19 cellular contexts compared by ENCODE assay signal in the genomic region with DNA sequence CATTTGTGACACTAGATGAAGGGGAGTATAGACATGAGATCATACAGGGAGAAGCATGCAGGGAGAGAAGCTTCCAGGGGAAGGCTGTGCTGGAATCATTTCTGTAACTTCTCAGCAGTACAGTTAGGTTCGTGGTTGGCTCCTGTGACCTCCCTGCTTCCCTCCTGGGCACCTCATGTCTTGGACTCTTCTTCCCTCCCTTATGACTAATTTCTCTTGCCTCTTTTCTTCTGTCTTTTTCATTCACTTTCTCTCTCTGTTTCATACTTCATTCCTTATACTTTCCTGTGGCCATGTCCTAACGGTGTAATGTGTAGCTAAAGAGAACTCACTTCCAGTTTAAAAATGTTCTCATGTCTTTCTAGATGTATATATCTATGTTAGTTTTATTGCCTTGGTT. TPM values are rescaled to one million over a fixed set of nuclear protein-coding genes. Genes with fewer than 3 reads are reported as not detected.
DNase-seq lines count a peak whose midpoint lies in the region; ATAC-seq and TF ChIP-seq lines count a peak whose summit lies in the region.
"Had no signal": no experiment of that assay in that cellular context is flagged by ENCODE, and none has a peak within 500 bp of the region (broad histone marks: within the 10 kb centered on the region; RNA-seq: fewer than 3 reads in every experiment).

No MANE protein-coding gene starts in this region.

- H3K4me3 Mint-ChIP-seq in CD4-positive, alpha-beta memory T cell: peak overlapping the region in 2 of 8 donors; percentile 11 to 21
- H3K4me3 Mint-ChIP-seq in GM23338: no peak overlapping the region
- H3K4me3 Mint-ChIP-seq in activated T-helper 1 cell treated with anti-CD3 and anti-CD28 coated beads, Interleukin-12 subunit alpha, Interleukin-12 subunit beta, Interleukin-2, Interleukin-4 antibody, amounts not matched to agents 30 ng/mL and 10 ng/mL and 1 ng/mL, durations not matched to agents 14 hours and 24 hours and 36 hours: peak overlapping the region; percentile 19

- H3K27me3 ChIP-seq in CD4-positive, alpha-beta memory T cell (ENCODE audit: insufficient read depth, low read length): no peaks in the 10 kb centered on the region
- no peaks in the 10 kb centered on the region for H3K27me3 ChIP-seq in GM23338 (ENCODE audit: insufficient read depth)
- H3K27me3 ChIP-seq: hepatocyte, right atrium auricular region, tibial nerve had no signal

- ATAC-seq in GM23338: no peak
- no peak for ATAC-seq in HG02623 (IDR thresholded peaks at IDR 0.05; ENCODE audit: unreplicated experiment)
- ATAC-seq: Right ventricle myocardium inferior had no signal

- peak overlapping the region in 6 of 7 donors; percentile 65 to 96 (median 84) for H3K27ac Mint-ChIP-seq in CD4-positive, alpha-beta memory T cell
- no peak overlapping the region for H3K27ac Mint-ChIP-seq in GM23338
- H3K27ac Mint-ChIP-seq in activated T-helper 1 cell treated with anti-CD3 and anti-CD28 coated beads, Interleukin-12 subunit alpha, Interleukin-12 subunit beta, Interleukin-2, Interleukin-4 antibody, amounts not matched to agents 30 ng/mL and 10 ng/mL and 1 ng/mL, durations not matched to agents 14 hours and 24 hours and 36 hours: peak overlapping the region; percentile 83

- peaks cover 29% of the 10 kb centered on the region for H3K4me1 ChIP-seq in CD4-positive, alpha-beta memory T cell (ENCODE audit: insufficient read depth, low read length)
- no peaks in the 10 kb centered on the region for H3K4me1 ChIP-seq in GM23338 (ENCODE audit: insufficient read depth)
- H3K4me1 ChIP-seq: right atrium auricular region, tibial nerve had no signal

- no peaks in the 10 kb centered on the region for H3K79me2 ChIP-seq in GM23338 (replicated peaks; ENCODE audit: insufficient read depth)
- H3K79me2 ChIP-seq: hepatocyte had no signal

- CTCF ChIA-PET in CD4-positive, alpha-beta memory T cell (lab: Charles Lee; ENCODE audit: partially characterized antibody): no interaction called here

- no peaks in the 10 kb centered on the region for H3F3A ChIP-seq in GM23338 (replicated peaks; ENCODE audit: low read depth)

- no peaks in the 10 kb centered on the region for H3K9me3 Mint-ChIP-seq in CD4-positive, alpha-beta memory T cell
- no peaks in the 10 kb centered on the region for H3K9me3 Mint-ChIP-seq in GM23338
- no peaks in the 10 kb centered on the region for H3K9me3 Mint-ChIP-seq in activated T-helper 1 cell treated with anti-CD3 and anti-CD28 coated beads, Interleukin-12 subunit alpha, Interleukin-12 subunit beta, Interleukin-2, Interleukin-4 antibody, amounts not matched to agents 30 ng/mL and 10 ng/mL and 1 ng/mL, durations not matched to agents 14 hours and 24 hours and 36 hours

- peaks cover 25% of the 10 kb centered on the region for H3K36me3 ChIP-seq in CD4-positive, alpha-beta memory T cell (ENCODE audit: insufficient read depth, low read length)
- H3K36me3 ChIP-seq in GM23338 (ENCODE audit: insufficient read depth): peaks cover 25% of the 10 kb centered on the region; the same call in 1 of the 2 replicates

- POLR2A ChIA-PET in CD4-positive, alpha-beta memory T cell (lab: Charles Lee; ENCODE audit: partially characterized antibody): interaction anchor here (0.7 kb wide), 1 partner anchor 11 kb away, joined by 4 read pairs; no protein-coding TSS in a partner anchor

- H3K9me2 ChIP-seq in GM23338 (ENCODE audit: insufficient read depth): no peaks in the 10 kb centered on the region

- intact Hi-C loops in CD4-positive, alpha-beta memory T cell (cut with micrococcal nuclease): no loop called here
- intact Hi-C loops in activated T-helper 1 cell treated with anti-CD3 and anti-CD28 coated beads, Interleukin-12 subunit alpha, Interleukin-12 subunit beta, Interleukin-2, Interleukin-4 antibody, amounts not matched to agents 30 ng/mL and 10 ng/mL and 1 ng/mL, durations not matched to agents 14 hours and 24 hours and 36 hours (cut with micrococcal nuclease): no loop called here

- H4K20me1 ChIP-seq in GM23338 (replicated peaks; ENCODE audit: insufficient read depth): 0 out of 2 replicates have a peak, but pooled peaks cover 3% of the 10 kb centered on the region

- peaks cover 35 to 49% of the 10 kb centered on the region in 2 donors for H3K36me3 Mint-ChIP-seq in CD4-positive, alpha-beta memory T cell
- H3K36me3 Mint-ChIP-seq in GM23338 (ENCODE audit: low read depth): peaks cover 32% of the 10 kb centered on the region
- H3K36me3 Mint-ChIP-seq in activated T-helper 1 cell treated with anti-CD3 and anti-CD28 coated beads, Interleukin-12 subunit alpha, Interleukin-12 subunit beta, Interleukin-2, Interleukin-4 antibody, amounts not matched to agents 30 ng/mL and 10 ng/mL and 1 ng/mL, durations not matched to agents 14 hours and 24 hours and 36 hours (ENCODE audit: low read depth): peaks cover 29% of the 10 kb centered on the region

- no peaks in the 10 kb centered on the region for H3K27me3 Mint-ChIP-seq in CD4-positive, alpha-beta memory T cell
- H3K27me3 Mint-ChIP-seq in GM23338 (ENCODE audit: insufficient read depth, low read depth, poor library complexity): peaks cover 2% of the 10 kb centered on the region
- no peaks in the 10 kb centered on the region for H3K27me3 Mint-ChIP-seq in activated T-helper 1 cell treated with anti-CD3 and anti-CD28 coated beads, Interleukin-12 subunit alpha, Interleukin-12 subunit beta, Interleukin-2, Interleukin-4 antibody, amounts not matched to agents 30 ng/mL and 10 ng/mL and 1 ng/mL, durations not matched to agents 14 hours and 24 hours and 36 hours (ENCODE audit: insufficient read depth)

- no peak overlapping the region for H3K4me3 ChIP-seq in CD4-positive, alpha-beta memory T cell (ENCODE audit: low read length in 2 of 2)
- H3K4me3 ChIP-seq in GM23338: no peak overlapping the region
- no peak overlapping the region for H3K4me3 ChIP-seq in fibroblast of the aortic adventitia (ENCODE audit: low read depth, low read length)
- H3K4me3 ChIP-seq: coronary artery, hepatocyte, right atrium auricular region, tibial nerve had no signal

- H3K9me3 ChIP-seq in CD4-positive, alpha-beta memory T cell (ENCODE audit: control insufficient read depth in 1 of 2, low read length in 2 of 2): no peaks in the 10 kb centered on the region
- H3K9me3 ChIP-seq: right atrium auricular region, tibial nerve had no signal

- no peak overlapping the region for H3K4me2 ChIP-seq in GM23338
- H3K4me2 ChIP-seq: hepatocyte had no signal

- H2AFZ ChIP-seq in GM23338: no peak overlapping the region
- H2AFZ ChIP-seq: hepatocyte had no signal

- TF ChIP-seq CTCF in GM23338 (conservative IDR thresholded peaks at IDR 0.05; ENCODE audit: low read depth in 2 of 2) (no peak), fibroblast of the aortic adventitia (IDR thresholded peaks at IDR 0.05; ENCODE audit: insufficient read depth, low read length) (no peak)

- no peak overlapping the region for H3K27ac ChIP-seq in CD4-positive, alpha-beta memory T cell (ENCODE audit: low read depth, low read length)
- H3K27ac ChIP-seq in GM23338 (ENCODE audit: low read depth): 0 out of 2 replicates have a peak overlapping the region, but pooled peaks have one; percentile 9
- H3K27ac ChIP-seq: coronary artery, hepatocyte, right atrium auricular region, tibial nerve had no signal

- DNase-seq in CD4-positive, alpha-beta memory T cell: no peak
- no peak for DNase-seq in GM23338 (ENCODE audit: low spot score)
- DNase-seq in activated T-helper 1 cell treated with anti-CD3 and anti-CD28 coated beads, Interleukin-12 subunit alpha, Interleukin-12 subunit beta, Interleukin-2, Interleukin-4 antibody, amounts not matched to agents 30 ng/mL and 10 ng/mL and 1 ng/mL, durations not matched to agents 14 hours and 24 hours and 36 hours (ENCODE audit: low spot score): no peak
- peak; percentile 40 for DNase-seq in fibroblast of the aortic adventitia (ENCODE audit: low read depth)
- DNase-seq in stimulated activated CD4-positive, alpha-beta T cell treated with anti-CD3 and anti-CD28 coated beads, Interleukin-2, amount 100 ng/mL, for 24 hours: no peak
- DNase-seq in NCI-H2081 treated with DMSO at 0.1 percent for 48 hours (lab: John Stamatoyannopoulos, UW): no peak
- DNase-seq: activated effector memory CD4-positive, alpha-beta T cell treated with anti-CD3 and anti-CD28 coated beads, Interleukin-2, amount 50 U/mL, for 16 hours; COR-L47; islet precursor cell; NCI-H1417; NCI-H526 had no signal

- H3K4me1 Mint-ChIP-seq in CD4-positive, alpha-beta memory T cell: peaks cover 1 to 36% (median 13%) of the 10 kb centered on the region in 4 donors
- no peaks in the 10 kb centered on the region for H3K4me1 Mint-ChIP-seq in GM23338
- peaks cover 50% of the 10 kb centered on the region for H3K4me1 Mint-ChIP-seq in activated T-helper 1 cell treated with anti-CD3 and anti-CD28 coated beads, Interleukin-12 subunit alpha, Interleukin-12 subunit beta, Interleukin-2, Interleukin-4 antibody, amounts not matched to agents 30 ng/mL and 10 ng/mL and 1 ng/mL, durations not matched to agents 14 hours and 24 hours and 36 hours (ENCODE audit: low read depth)

TF ChIP-seq in GM23338, 12 proteins besides CTCF, POLR2A, EP300 and RAD21 (continues in another document):
- no peak for TF ChIP-seq STAT1 (IDR thresholded peaks at IDR 0.05; ENCODE audit: unreplicated experiment)

RNA-seq across cellular contexts. Expression of a gene that starts 19.1 kb away (rescaled TPM):
- 1 to 10 TPM; 3.5 TPM for total RNA-seq in CD4-positive, alpha-beta memory T cell
- 1 to 10 TPM; 5.5 to 8.1 TPM for polyA plus RNA-seq in CD4-positive, alpha-beta memory T cell
- 0.03 TPM in 1 of 2 replicates, not detected in the other for total RNA-seq in GM23338 (2014; rRNA removed; shearing (Covaris generic))
- not detected in 2 replicates for polyA plus RNA-seq in GM23338 (2016; fragmentation: Nextera tagmentation; extraction: Ambion mirVana)
- total RNA-seq in activated T-helper 1 cell treated with anti-CD3 and anti-CD28 coated beads, Interleukin-12 subunit alpha, Interleukin-12 subunit beta, Interleukin-2, Interleukin-4 antibody, amounts not matched to agents 30 ng/mL and 10 ng/mL and 1 ng/mL, durations not matched to agents 14 hours and 24 hours and 36 hours: 0.05 and 0.12 TPM in 2 replicates
- total RNA-seq in fibroblast of the aortic adventitia (ENCODE audit: low replicate concordance): 0.09 and 0.16 TPM in 2 replicates
- total RNA-seq: activated CD8-positive, alpha-beta memory T cell treated with anti-CD3 and anti-CD28 coated beads for 36 hours; lung microvascular endothelial cell; Right ventricle myocardium inferior had no signal

RNA-seq across cellular contexts. Expression of a gene that starts 21.0 kb away (rescaled TPM):
- total RNA-seq in CD4-positive, alpha-beta memory T cell: 10 to 100 TPM; 35.7 to 39.0 TPM
- 10 to 100 TPM; 14.2 to 21.5 TPM for polyA plus RNA-seq in CD4-positive, alpha-beta memory T cell
- total RNA-seq in GM23338 (2014; rRNA removed; shearing (Covaris generic)): 31.2 and 45.2 TPM in 2 replicates
- polyA plus RNA-seq in GM23338 (2016; fragmentation: Nextera tagmentation; extraction: Ambion mirVana): 28.7 and 29.9 TPM in 2 replicates
- 67.5 and 69.1 TPM in 2 replicates for total RNA-seq in activated T-helper 1 cell treated with anti-CD3 and anti-CD28 coated beads, Interleukin-12 subunit alpha, Interleukin-12 subunit beta, Interleukin-2, Interleukin-4 antibody, amounts not matched to agents 30 ng/mL and 10 ng/mL and 1 ng/mL, durations not matched to agents 14 hours and 24 hours and 36 hours
- 31.0 and 67.4 TPM in 2 replicates for total RNA-seq in fibroblast of the aortic adventitia (ENCODE audit: low replicate concordance)
